ENCODE assay signal across 8 cellular contexts in the genomic region with DNA sequence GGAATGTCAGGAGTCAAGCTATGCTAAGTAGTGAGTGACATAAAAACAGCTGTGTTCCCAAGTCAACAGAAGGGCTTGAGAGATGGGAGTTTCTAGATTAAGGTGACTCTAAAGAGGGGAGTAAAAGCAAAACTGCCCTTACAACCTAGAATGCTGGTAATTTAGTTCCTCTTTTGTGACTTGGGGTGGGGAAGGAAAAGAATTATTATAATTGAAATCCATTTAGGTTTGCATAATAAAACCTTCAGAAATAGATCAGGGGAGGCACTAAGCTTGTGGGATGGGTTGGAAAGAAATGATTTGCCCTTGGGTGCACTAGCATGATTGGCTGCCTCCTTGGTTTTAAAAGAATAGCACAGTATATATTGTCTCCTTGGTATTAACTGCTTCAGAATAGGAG.
"Had no signal": no experiment of that assay in that cellular context is flagged by ENCODE, and none has a peak within 500 bp of the region (broad histone marks: within the 10 kb centered on the region; RNA-seq: fewer than 3 reads in every experiment).

No MANE protein-coding gene starts in this region.

- H3K27me3 Mint-ChIP-seq: activated naive CD8-positive, alpha-beta T cell treated with anti-CD3 and anti-CD28 coated beads, Interleukin-2, amount 10 ng/mL, durations not matched to agents 7 days and 5 days had no signal

- ATAC-seq: activated CD4-positive, CD25-positive, alpha-beta regulatory T cell treated with anti-CD3 and anti-CD28 coated beads, Interleukin-2, amount 50 U/mL, for 24 hours had no signal

- H3K4me3 ChIP-seq: esophagus muscularis mucosa, tibial nerve had no signal

- H3K9me3 ChIP-seq: esophagus muscularis mucosa, tibial nerve had no signal

- H3K4me1 ChIP-seq: esophagus muscularis mucosa had no signal

- DNase-seq: activated naive CD8-positive, alpha-beta T cell treated with anti-CD3 and anti-CD28 coated beads, Interleukin-2, amount 10 ng/mL, durations not matched to agents 7 days and 5 days; activated T-cell treated with anti-CD3 and anti-CD28 coated beads, Interleukin-2, amount 50 U/mL, for 48 hours; stimulated activated CD4-positive, alpha-beta T cell treated with anti-CD3 and anti-CD28 coated beads, Interleukin-4, amount 100 ng/mL, for 4 hours had no signal

- H3K4me3 Mint-ChIP-seq: activated naive CD8-positive, alpha-beta T cell treated with anti-CD3 and anti-CD28 coated beads, Interleukin-2, amount 10 ng/mL, durations not matched to agents 7 days and 5 days; nephron; T-helper 1 cell treated with Interleukin-12 subunit alpha and Interleukin-12 subunit beta and Interleukin-4 antibody, amounts not matched to agents 30 μg/mL and 1 μg/mL, for 36 hours had no signal

- H3K27me3 ChIP-seq: esophagus muscularis mucosa, tibial nerve had no signal

- H3K27ac ChIP-seq: esophagus muscularis mucosa, tibial nerve had no signal

- H3K27ac Mint-ChIP-seq: activated naive CD8-positive, alpha-beta T cell treated with anti-CD3 and anti-CD28 coated beads, Interleukin-2, amount 10 ng/mL, durations not matched to agents 7 days and 5 days; nephron; T-helper 1 cell treated with Interleukin-12 subunit alpha and Interleukin-12 subunit beta and Interleukin-4 antibody, amounts not matched to agents 30 μg/mL and 1 μg/mL, for 36 hours had no signal

- H3K9me3 Mint-ChIP-seq: activated naive CD8-positive, alpha-beta T cell treated with anti-CD3 and anti-CD28 coated beads, Interleukin-2, amount 10 ng/mL, durations not matched to agents 7 days and 5 days; nephron; T-helper 1 cell treated with Interleukin-12 subunit alpha and Interleukin-12 subunit beta and Interleukin-4 antibody, amounts not matched to agents 30 μg/mL and 1 μg/mL, for 36 hours had no signal
